Comparison of ENCODE assay signal across 13 cellular contexts in the genomic region with DNA sequence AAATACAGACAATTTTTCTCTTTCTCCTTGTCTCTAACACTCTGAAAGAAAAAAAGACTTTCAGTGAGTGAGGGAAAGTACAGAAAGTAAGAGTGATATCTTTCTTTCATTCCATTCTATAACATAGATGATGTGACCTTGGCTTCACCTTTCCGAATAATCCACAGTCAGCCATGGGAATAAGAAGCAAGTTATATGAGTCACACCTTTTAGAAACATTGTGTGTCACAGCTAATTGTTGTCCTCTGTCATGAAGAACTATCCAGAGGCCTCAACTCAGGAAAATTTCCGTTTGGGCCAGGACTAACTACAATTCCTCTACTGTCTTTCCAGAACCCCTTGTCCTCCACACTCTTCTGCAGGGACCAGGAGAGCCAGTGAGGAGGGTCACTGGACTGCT.
"Had no signal": no experiment of that assay in that cellular context is flagged by ENCODE, and none has a peak within 500 bp of the region (broad histone marks: within the 10 kb centered on the region; RNA-seq: fewer than 3 reads in every experiment).

No MANE protein-coding gene starts in this region.

- H3K4me1 ChIP-seq: adrenal gland, spleen had no signal

- H3K27me3 ChIP-seq: adrenal gland, spleen had no signal

- H3K9me3 ChIP-seq: adrenal gland, spleen had no signal

- H3K4me3 ChIP-seq: adrenal gland, spleen had no signal

- H3K27ac ChIP-seq: adrenal gland, spleen had no signal

- DNase-seq: activated CD4-positive, alpha-beta T cell treated with anti-CD3 and anti-CD28 coated beads for 48 hours; activated CD8-positive, alpha-beta memory T cell treated with anti-CD3 and anti-CD28 coated beads, Interleukin-2, amount 50 U/mL, for 4 hours; activated CD8-positive, alpha-beta T cell treated with anti-CD3 and anti-CD28 coated beads, Interleukin-2, amount 10 ng/mL, durations not matched to agents 7 days and 5 days; activated effector memory CD4-positive, alpha-beta T cell treated with anti-CD3 and anti-CD28 coated beads, Interleukin-2, amount 50 U/mL, for 16 hours; activated T-cell treated with anti-CD3 and anti-CD28 coated beads, Interleukin-2, amount 50 U/mL, for 48 hours; adrenal gland; cerebellar nuclear complex; effector memory CD8-positive, alpha-beta T cell; hippocampal formation; left ventricle myocardium superior; occipital lobe; spleen; T-helper 2 cell had no signal

- H3K36me3 ChIP-seq: adrenal gland, spleen had no signal
